Comparison of ENCODE assay signal across 8 cellular contexts in genomic region chr2:219178377-219179175, GRCh38. TPM values are rescaled to one million over a fixed set of nuclear protein-coding genes. Genes with fewer than 3 reads are reported as not detected.
DNase-seq lines count a peak whose midpoint lies in the region; ATAC-seq, FAIRE-seq and TF ChIP-seq lines count a peak whose summit lies in the region.

No MANE protein-coding gene starts in this region.

- H3K4me1 Mint-ChIP-seq in brain: peaks cover 37% of the 10 kb centered on the region

- ATAC-seq in GM19023 (IDR thresholded peaks at IDR 0.05; ENCODE audit: unreplicated experiment) (peak; percentile 21), HG03139 (IDR thresholded peaks at IDR 0.05; ENCODE audit: unreplicated experiment) (peak; percentile 12)

- peaks cover 41% of the 10 kb centered on the region for H3K36me3 Mint-ChIP-seq in brain

- H3K27ac Mint-ChIP-seq in brain: peak overlapping the region; percentile 91 to 97 (median 94)

- H3K9me3 ChIP-seq in small intestine (ENCODE audit: control insufficient read depth, low read depth): no peaks in the 10 kb centered on the region

- H3K4me3 Mint-ChIP-seq in brain: peak overlapping the region; percentile 90 to 99 (median 93)

- no peaks in the 10 kb centered on the region for H3K9me3 Mint-ChIP-seq in brain

- peaks cover 6% of the 10 kb centered on the region for H3K27me3 Mint-ChIP-seq in brain

- DNase-seq in AG08395 (ENCODE audit: low spot score) (peak; percentile 36), SK-N-DZ (ENCODE audit: low spot score) (peak; percentile 42), iPS-NIHi7 (ENCODE audit: extremely low spot score) (peak; percentile 61), small intestine (peak; percentile 45), ecto neural progenitor cell (ENCODE audit: low spot score) (no peak)

- peak overlapping the region; percentile 95 for H3K4me3 ChIP-seq in small intestine (ENCODE audit: low read depth in 1 of 2, low read length in 2 of 2)

- peak overlapping the region; percentile 98 to 100 for H3K27ac ChIP-seq in small intestine (ENCODE audit: low read depth in 1 of 2, low read length in 1 of 2)

- no peaks in the 10 kb centered on the region for H3K27me3 ChIP-seq in small intestine (ENCODE audit: control insufficient read depth in 2 of 2, insufficient read depth in 2 of 2, low read length in 2 of 2)

- H3K4me1 ChIP-seq in small intestine (ENCODE audit: control insufficient read depth in 2 of 2, insufficient read depth in 1 of 2, low read depth in 1 of 2, low read length in 1 of 2): peaks cover 7% of the 10 kb centered on the region in 2 donors

- WGBS in small intestine, 3 donors: 3% methylated on average over 28 to 45 of the region's 45 CpGs

- TF ChIP-seq CTCF in brain (conservative IDR thresholded peaks at IDR 0.05): no peak

- H3K36me3 ChIP-seq in small intestine (ENCODE audit: control insufficient read depth in 2 of 2, insufficient read depth in 2 of 2, low read length in 2 of 2): peaks cover 25 to 29% of the 10 kb centered on the region in 2 donors

- no peak for FAIRE-seq in small intestine (lab: Jason Lieb, UNC)

RNA-seq across cellular contexts. Expression of gene RETREG2, which starts 0.5 kb away (rescaled TPM):
- 70.9 and 75.3 TPM in 2 replicates for polyA plus RNA-seq in SK-N-DZ (2014; cell fraction: cytosol; rRNA removed)
- polyA plus RNA-seq in SK-N-DZ (2014; cell fraction: nucleus; rRNA removed): 59.0 and 78.6 TPM in 2 replicates
- 161 TPM for polyA plus RNA-seq in brain (ENCODE audit: insufficient read depth, low read depth, low replicate concordance)
- polyA plus RNA-seq in small intestine: 10 to 100 TPM; 36.2 to 66.0 (median 43.0) TPM

RNA-seq across cellular contexts. Expression of gene CNPPD1, which starts 1.9 kb away (rescaled TPM):
- 56.2 and 60.6 TPM in 2 replicates for polyA plus RNA-seq in SK-N-DZ (2014; cell fraction: cytosol; rRNA removed)
- 38.7 and 46.6 TPM in 2 replicates for polyA plus RNA-seq in SK-N-DZ (2014; cell fraction: nucleus; rRNA removed)
- 68.9 TPM for polyA plus RNA-seq in brain (ENCODE audit: insufficient read depth, low read depth, low replicate concordance)
- 10 to 100 TPM; 54.6 to 86.7 (median 81.2) TPM for polyA plus RNA-seq in small intestine

RNA-seq across cellular contexts. Expression of gene SLC23A3, which starts 8.7 kb away (rescaled TPM):
- polyA plus RNA-seq in SK-N-DZ (2014; cell fraction: cytosol; rRNA removed): 0.12 and 0.27 TPM in 2 replicates
- 2.8 and 3.0 TPM in 2 replicates for polyA plus RNA-seq in SK-N-DZ (2014; cell fraction: nucleus; rRNA removed)
- polyA plus RNA-seq in brain (ENCODE audit: insufficient read depth, low read depth, low replicate concordance): not detected
- polyA plus RNA-seq in small intestine: 10 to 100 TPM in 2 of 3 donors, 1 to 10 TPM in 1; 4.3 to 26.6 (median 11.1) TPM

RNA-seq across cellular contexts. Expression of gene NHEJ1, which starts 18.0 kb away (rescaled TPM):
- 33.1 and 34.2 TPM in 2 replicates for polyA plus RNA-seq in SK-N-DZ (2014; cell fraction: cytosol; rRNA removed)
- 13.9 and 14.7 TPM in 2 replicates for polyA plus RNA-seq in SK-N-DZ (2014; cell fraction: nucleus; rRNA removed)
- polyA plus RNA-seq in brain (ENCODE audit: insufficient read depth, low read depth, low replicate concordance) (12.0 TPM), small intestine (10 to 100 TPM; 19.3 to 40.0 (median 33.2) TPM)

RNA-seq across cellular contexts. Expression of gene ZFAND2B, which starts 28.0 kb away (rescaled TPM):
- 41.2 and 56.3 TPM in 2 replicates for polyA plus RNA-seq in SK-N-DZ (2014; cell fraction: cytosol; rRNA removed)
- polyA plus RNA-seq in SK-N-DZ (2014; cell fraction: nucleus; rRNA removed): 137 and 156 TPM in 2 replicates
- polyA plus RNA-seq in brain (ENCODE audit: insufficient read depth, low read depth, low replicate concordance): 40.3 TPM
- polyA plus RNA-seq in small intestine: 100 to 1,000 TPM in 2 of 3 donors, 10 to 100 TPM in 1; 46.9 to 182 (median 147) TPM
